In the genomic region with DNA sequence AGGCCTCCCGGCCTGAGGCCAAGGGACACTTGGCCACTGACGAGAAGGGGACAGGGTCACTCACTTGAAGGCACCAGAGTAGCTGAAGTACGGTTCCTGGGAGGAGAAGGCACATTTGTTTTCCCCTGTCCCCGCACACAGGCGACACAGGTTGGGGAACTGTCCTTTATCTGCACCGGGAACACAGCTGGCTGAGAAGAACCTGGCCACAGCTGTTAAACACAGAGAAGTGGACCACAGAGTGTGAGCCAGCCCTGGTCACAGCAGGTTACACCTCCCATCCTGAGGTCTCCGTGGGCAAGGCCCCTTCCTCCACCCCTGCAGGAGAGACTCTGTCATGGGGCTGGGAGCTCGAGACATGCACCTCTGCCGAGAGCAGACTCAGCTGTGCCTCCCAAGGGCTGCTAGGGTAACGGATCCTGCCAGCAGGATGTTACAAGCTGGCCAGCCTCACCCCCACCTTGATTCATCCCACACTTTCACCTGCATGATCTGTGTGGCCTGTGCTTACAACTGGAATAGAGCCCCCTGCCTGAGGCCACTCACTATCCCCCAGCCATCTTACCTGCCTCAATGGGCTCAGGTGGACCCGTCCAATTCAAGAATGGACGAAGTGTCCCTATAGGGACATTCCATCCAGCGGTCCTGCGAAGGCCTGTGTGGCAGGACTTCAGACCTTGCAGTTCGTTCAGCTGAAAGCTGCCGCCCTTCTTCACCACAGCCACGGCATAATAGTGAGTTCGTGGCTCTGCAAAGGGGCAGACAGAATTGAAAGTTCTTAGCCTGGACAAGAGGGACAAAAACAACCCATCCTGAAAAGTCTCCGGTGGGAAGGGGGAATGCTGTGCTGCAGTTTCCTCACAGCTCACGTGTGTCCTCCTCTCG, we compare ENCODE assay signal across 24 cellular contexts. TPM values are rescaled to one million over a fixed set of nuclear protein-coding genes. Genes with fewer than 3 reads are reported as not detected.
"Had no signal": no experiment of that assay in that cellular context is flagged by ENCODE, and none has a peak within 500 bp of the region (broad histone marks: within the 10 kb centered on the region; RNA-seq: fewer than 3 reads in every experiment).

No MANE protein-coding gene starts in this region.

- H3K36me3 ChIP-seq: adrenal gland, ascending aorta, brain microvascular endothelial cell, esophagus squamous epithelium, gastroesophageal sphincter had no signal

- H3K27me3 ChIP-seq: ascending aorta, testis had no signal

- H3K4me1 ChIP-seq: adrenal gland, ascending aorta, esophagus squamous epithelium, gastroesophageal sphincter, testis had no signal

- H3K27ac Mint-ChIP-seq: activated CD4-positive, alpha-beta T cell treated with anti-CD3 and anti-CD28 coated beads for 36 hours; activated naive CD4-positive, alpha-beta T cell treated with anti-CD3 and anti-CD28 coated beads, Interleukin-2, amount 50 U/mL, for 72 hours; activated T-cell treated with anti-CD3 and anti-CD28 coated beads, Interleukin-2, amount 50 U/mL, for 24 hours; activated T-helper 17 cell treated with anti-CD3 and anti-CD28 coated beads, Interleukin-2, amount 50 U/mL, for 72 hours; effector memory CD8-positive, alpha-beta T cell; WTC11 had no signal

- H3K36me3 Mint-ChIP-seq: activated naive CD4-positive, alpha-beta T cell treated with anti-CD3 and anti-CD28 coated beads, Interleukin-2, amount 50 U/mL, for 72 hours had no signal

- H3K4me3 Mint-ChIP-seq: activated CD4-positive, alpha-beta T cell treated with anti-CD3 and anti-CD28 coated beads for 36 hours; activated T-cell treated with anti-CD3 and anti-CD28 coated beads, Interleukin-2, amount 50 U/mL, for 24 hours; activated T-helper 17 cell treated with anti-CD3 and anti-CD28 coated beads, Interleukin-2, amount 50 U/mL, for 72 hours; effector memory CD8-positive, alpha-beta T cell; WTC11 had no signal

- H3K4me3 ChIP-seq: adrenal gland, ascending aorta, esophagus squamous epithelium, gastroesophageal sphincter, testis had no signal

- DNase-seq: activated CD4-positive, alpha-beta T cell treated with anti-CD3 and anti-CD28 coated beads for 36 hours; activated CD4-positive, alpha-beta T cell treated with anti-CD3 and anti-CD28 coated beads, Interleukin-2, amount 50 U/mL, for 48 hours; activated T-cell treated with anti-CD3 and anti-CD28 coated beads, Interleukin-2, amount 50 U/mL, for 24 hours; adrenal gland; brain microvascular endothelial cell; caudate nucleus; effector memory CD8-positive, alpha-beta T cell; esophagus squamous epithelium; hypothalamus; retina; stimulated activated CD4-positive, alpha-beta T cell treated with anti-CD3 and anti-CD28 coated beads, Interleukin-4, amount 100 ng/mL, for 1 hour; stimulated activated naive CD4-positive, alpha-beta T cell; T-helper 1 cell; testis; trophoblast cell had no signal

- H3K27ac ChIP-seq: adrenal gland, ascending aorta, brain microvascular endothelial cell, esophagus squamous epithelium, gastroesophageal sphincter, testis had no signal

- ATAC-seq: activated CD4-positive, alpha-beta T cell treated with anti-CD3 and anti-CD28 coated beads for 36 hours; activated naive CD4-positive, alpha-beta T cell treated with anti-CD3 and anti-CD28 coated beads, Interleukin-2, amount 50 U/mL, for 72 hours; activated T-helper 17 cell treated with anti-CD3 and anti-CD28 coated beads, Interleukin-2, amount 50 U/mL, for 72 hours; effector memory CD8-positive, alpha-beta T cell; gastroesophageal sphincter; WTC11 had no signal

- H3K9me3 ChIP-seq: adrenal gland, ascending aorta, esophagus squamous epithelium, gastroesophageal sphincter, testis had no signal

- H3K9me3 Mint-ChIP-seq: activated naive CD4-positive, alpha-beta T cell treated with anti-CD3 and anti-CD28 coated beads, Interleukin-2, amount 50 U/mL, for 72 hours; activated T-cell treated with anti-CD3 and anti-CD28 coated beads, Interleukin-2, amount 50 U/mL, for 24 hours; activated T-helper 17 cell treated with anti-CD3 and anti-CD28 coated beads, Interleukin-2, amount 50 U/mL, for 72 hours; effector memory CD8-positive, alpha-beta T cell had no signal

- H3K4me1 Mint-ChIP-seq: activated CD4-positive, alpha-beta T cell treated with anti-CD3 and anti-CD28 coated beads for 36 hours; activated T-helper 17 cell treated with anti-CD3 and anti-CD28 coated beads, Interleukin-2, amount 50 U/mL, for 72 hours; WTC11 had no signal

RNA-seq across cellular contexts. Expression of a gene that starts 9.2 kb away (rescaled TPM):
- total RNA-seq: activated CD4-positive, alpha-beta T cell treated with anti-CD3 and anti-CD28 coated beads for 36 hours; activated naive CD4-positive, alpha-beta T cell treated with anti-CD3 and anti-CD28 coated beads, Interleukin-2, amount 50 U/mL, for 72 hours; activated T-helper 17 cell treated with anti-CD3 and anti-CD28 coated beads, Interleukin-2, amount 50 U/mL, for 72 hours had no signal

RNA-seq across cellular contexts. Expression of a gene that starts 42.3 kb away (rescaled TPM):
- total RNA-seq: activated CD4-positive, alpha-beta T cell treated with anti-CD3 and anti-CD28 coated beads for 36 hours; activated naive CD4-positive, alpha-beta T cell treated with anti-CD3 and anti-CD28 coated beads, Interleukin-2, amount 50 U/mL, for 72 hours; activated T-helper 17 cell treated with anti-CD3 and anti-CD28 coated beads, Interleukin-2, amount 50 U/mL, for 72 hours; adrenal gland; ascending aorta; dermis microvascular lymphatic vessel endothelial cell; esophagus squamous epithelium; gastroesophageal sphincter; myocyte; osteoblast; posterior vena cava; WTC11 had no signal

RNA-seq across cellular contexts. Expression of a gene that starts 48.4 kb away (rescaled TPM):
- total RNA-seq: ascending aorta, WTC11 had no signal
